Comparison of ENCODE assay signal across 22 cellular contexts in genomic region chr10:118151461-118151860, GRCh38.
"Had no signal": no experiment of that assay in that cellular context is flagged by ENCODE, and none has a peak within 500 bp of the region (broad histone marks: within the 10 kb centered on the region; RNA-seq: fewer than 3 reads in every experiment).

No MANE protein-coding gene starts in this region.

- H3K4me3 ChIP-seq: esophagus muscularis mucosa, gastroesophageal sphincter, lung, right atrium auricular region, sigmoid colon, suprapubic skin, thyroid gland, upper lobe of right lung, vagina had no signal

- H3K27ac Mint-ChIP-seq: immature natural killer cell; naive thymus-derived CD8-positive, alpha-beta T cell; stimulated activated effector memory CD8-positive, alpha-beta T cell treated with anti-CD3 and anti-CD28 coated beads, Interleukin-12 subunit alpha, Interleukin-12 subunit beta, amount 100 ng/mL, for 72 hours had no signal

- H3K9me3 ChIP-seq: esophagus muscularis mucosa, gastroesophageal sphincter, sigmoid colon, thyroid gland, upper lobe of right lung, vagina had no signal

- H3K27me3 ChIP-seq: esophagus muscularis mucosa, gastroesophageal sphincter, right atrium auricular region, sigmoid colon, suprapubic skin, thyroid gland, upper lobe of right lung, vagina had no signal

- H3K4me1 ChIP-seq: right atrium auricular region, sigmoid colon, suprapubic skin, thyroid gland, upper lobe of right lung, vagina had no signal

- ATAC-seq: gastroesophageal sphincter; left cardiac atrium; left ventricle myocardium superior; naive thymus-derived CD8-positive, alpha-beta T cell; stimulated activated effector memory CD8-positive, alpha-beta T cell treated with anti-CD3 and anti-CD28 coated beads, Interleukin-12 subunit alpha, Interleukin-12 subunit beta, amount 100 ng/mL, for 72 hours; stimulated activated naive CD8-positive, alpha-beta T cell treated with anti-CD3 and anti-CD28 coated beads, Interleukin-15, Interleukin-2, amounts not matched to agents 100 U/mL and 50 U/mL, for 24 hours; upper lobe of right lung had no signal

- H3K4me1 Mint-ChIP-seq: immature natural killer cell; naive thymus-derived CD8-positive, alpha-beta T cell; stimulated activated effector memory CD8-positive, alpha-beta T cell treated with anti-CD3 and anti-CD28 coated beads, Interleukin-12 subunit alpha, Interleukin-12 subunit beta, amount 100 ng/mL, for 72 hours had no signal

- H3K27ac ChIP-seq: esophagus muscularis mucosa, gastroesophageal sphincter, right atrium auricular region, sigmoid colon, suprapubic skin, thyroid gland, upper lobe of right lung, vagina had no signal

- DNase-seq: effector memory CD4-positive, alpha-beta T cell; foreskin fibroblast; glutamatergic neuron; immature natural killer cell; left cardiac atrium; left ventricle myocardium superior; naive thymus-derived CD8-positive, alpha-beta T cell; posterior cingulate gyrus; sigmoid colon; stimulated activated CD4-positive, alpha-beta T cell treated with anti-CD3 and anti-CD28 coated beads, Interleukin-4, amount 100 ng/mL, for 1 hour; stimulated activated CD8-positive, alpha-beta memory T cell treated with anti-CD3 and anti-CD28 coated beads, Interleukin-4, amount 100 ng/mL, for 48 hours; stimulated activated naive CD8-positive, alpha-beta T cell treated with anti-CD3 and anti-CD28 coated beads, Interleukin-15, Interleukin-2, amounts not matched to agents 100 U/mL and 50 U/mL, for 24 hours; thyroid gland; upper lobe of right lung had no signal

- H3K4me3 Mint-ChIP-seq: immature natural killer cell; naive thymus-derived CD8-positive, alpha-beta T cell; neural crest cell; stimulated activated effector memory CD8-positive, alpha-beta T cell treated with anti-CD3 and anti-CD28 coated beads, Interleukin-12 subunit alpha, Interleukin-12 subunit beta, amount 100 ng/mL, for 72 hours had no signal

- H3K36me3 Mint-ChIP-seq: immature natural killer cell; naive thymus-derived CD8-positive, alpha-beta T cell; stimulated activated effector memory CD8-positive, alpha-beta T cell treated with anti-CD3 and anti-CD28 coated beads, Interleukin-12 subunit alpha, Interleukin-12 subunit beta, amount 100 ng/mL, for 72 hours had no signal

- H3K36me3 ChIP-seq: esophagus muscularis mucosa, gastroesophageal sphincter, right atrium auricular region, sigmoid colon, suprapubic skin, thyroid gland, upper lobe of right lung, vagina had no signal

- H3K9me3 Mint-ChIP-seq: stimulated activated effector memory CD8-positive, alpha-beta T cell treated with anti-CD3 and anti-CD28 coated beads, Interleukin-12 subunit alpha, Interleukin-12 subunit beta, amount 100 ng/mL, for 72 hours had no signal
